Comparison of ENCODE assay signal across 1 cellular context in the genomic region with DNA sequence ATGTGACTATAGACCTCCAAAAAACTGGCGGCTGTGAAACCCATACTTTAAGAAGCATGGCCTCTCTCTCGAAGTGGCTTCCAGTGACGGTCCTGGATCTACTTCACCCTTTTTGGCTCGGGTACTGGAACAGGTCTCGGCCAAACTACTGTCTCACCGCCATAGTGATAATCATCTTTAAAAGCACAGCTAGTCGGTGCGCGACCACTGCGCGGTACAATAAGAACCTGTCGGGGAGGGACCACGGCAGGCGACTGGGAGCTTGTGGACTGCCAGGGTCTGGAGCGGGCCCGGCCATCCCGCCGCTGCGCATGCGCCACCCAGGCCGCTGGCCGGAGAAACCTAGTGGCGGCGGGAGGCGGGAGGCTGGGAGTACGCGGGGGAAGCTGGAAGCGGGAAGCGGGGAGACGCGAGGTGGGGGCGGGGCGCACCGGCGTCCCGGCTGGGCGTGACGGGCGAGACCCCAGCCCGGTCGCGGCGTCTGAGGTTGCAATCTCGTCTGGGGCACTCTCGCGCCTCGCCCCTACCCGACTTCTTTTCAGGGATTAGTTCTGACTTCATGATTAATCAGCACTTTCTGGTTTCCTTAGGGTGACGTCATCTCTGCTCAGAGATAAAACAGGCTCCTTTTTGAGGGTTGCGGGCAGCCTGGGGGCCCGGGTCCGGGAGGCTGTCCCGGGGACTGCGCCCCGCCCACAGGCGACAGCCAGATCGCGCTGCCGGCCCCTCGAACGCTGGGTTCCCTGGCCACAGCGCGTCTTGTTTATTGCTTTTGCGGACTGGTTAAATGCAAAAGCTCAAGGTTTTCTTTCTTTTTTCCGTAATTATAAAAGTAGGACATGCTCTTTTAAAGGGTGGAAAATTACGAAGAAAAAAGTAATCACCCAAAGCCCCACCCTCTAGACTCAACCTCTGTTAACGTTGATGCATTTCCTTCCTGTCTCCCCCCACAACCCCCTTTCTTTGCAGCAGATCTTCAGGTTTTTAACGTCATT.
TF ChIP-seq lines count a peak whose summit lies in the region.

No MANE protein-coding gene starts in this region.

TF ChIP-seq in K562, 482 proteins besides CTCF, POLR2A, EP300 and RAD21 (continued from another document and continues in another):
- TF ChIP-seq, protein P1, sequence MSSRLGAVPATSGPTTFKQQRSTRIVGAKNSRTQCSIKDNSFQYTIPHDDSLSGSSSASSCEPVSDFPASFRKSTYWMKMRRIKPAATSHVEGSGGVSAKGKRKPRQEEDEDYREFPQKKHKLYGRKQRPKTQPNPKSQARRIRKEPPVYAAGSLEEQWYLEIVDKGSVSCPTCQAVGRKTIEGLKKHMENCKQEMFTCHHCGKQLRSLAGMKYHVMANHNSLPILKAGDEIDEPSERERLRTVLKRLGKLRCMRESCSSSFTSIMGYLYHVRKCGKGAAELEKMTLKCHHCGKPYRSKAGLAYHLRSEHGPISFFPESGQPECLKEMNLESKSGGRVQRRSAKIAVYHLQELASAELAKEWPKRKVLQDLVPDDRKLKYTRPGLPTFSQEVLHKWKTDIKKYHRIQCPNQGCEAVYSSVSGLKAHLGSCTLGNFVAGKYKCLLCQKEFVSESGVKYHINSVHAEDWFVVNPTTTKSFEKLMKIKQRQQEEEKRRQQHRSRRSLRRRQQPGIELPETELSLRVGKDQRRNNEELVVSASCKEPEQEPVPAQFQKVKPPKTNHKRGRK (tag; IDR thresholded peaks at IDR 0.05): no peak
- TF ChIP-seq CHD2 (IDR thresholded peaks at IDR 0.05; ENCODE audit: low read depth, low read length) (peak; percentile 60; the same call in 1 of the 2 replicates), STAG1 (CRISPR knock-in tag; IDR thresholded peaks at IDR 0.05; ENCODE audit: borderline replicate concordance) (no peak), ZNF24 (IDR thresholded peaks at IDR 0.05) (no peak), FUS (optimal IDR thresholded peaks at IDR 0.05; ENCODE audit: low read depth, low read length) (no peak), HDAC3 (IDR thresholded peaks at IDR 0.05; ENCODE audit: borderline replicate concordance, partially characterized antibody) (peak; percentile 30), ZNF785 (CRISPR knock-in tag; IDR thresholded peaks at IDR 0.05) (no peak), RCOR1 (IDR thresholded peaks at IDR 0.05; ENCODE audit: borderline replicate concordance in 1 of 2, low read depth in 2 of 2, low read length in 2 of 2) (peak in 1 of 2 experiments; percentile 52; a peak in 2 of 4 replicates), SETDB1 (IDR thresholded peaks at IDR 0.05; ENCODE audit: low read length) (no peak), NFIC (IDR thresholded peaks at IDR 0.05) (peak; percentile 20; the same call in 1 of the 2 replicates), KLF6 (CRISPR knock-in tag; IDR thresholded peaks at IDR 0.05; ENCODE audit: borderline replicate concordance) (no peak), RNF2 (IDR thresholded peaks at IDR 0.05) (peak; percentile 68), EHMT2 (IDR thresholded peaks at IDR 0.05) (no peak), ADNP (tag; IDR thresholded peaks at IDR 0.05) (no peak), ARID2 (IDR thresholded peaks at IDR 0.05) (no peak), U2AF2 (optimal IDR thresholded peaks at IDR 0.05; ENCODE audit: low read depth, low read length) (no peak), ZNF311 (CRISPR knock-in tag; IDR thresholded peaks at IDR 0.05) (no peak), ZNF696 (CRISPR knock-in tag; conservative IDR thresholded peaks at IDR 0.05) (no peak), HNRNPL (IDR thresholded peaks at IDR 0.05; ENCODE audit: low read depth, low read length) (no peak), BHLHE40 (IDR thresholded peaks at IDR 0.05; ENCODE audit: low read length) (peak; percentile 30; the same call in 1 of the 2 replicates), XRCC4 (IDR thresholded peaks at IDR 0.05; ENCODE audit: extremely low read depth, insufficient read depth, insufficient read length) (no peak), ZNF764 (CRISPR knock-in tag; IDR thresholded peaks at IDR 0.05; ENCODE audit: low read depth) (no peak), CBX8 (IDR thresholded peaks at IDR 0.05; ENCODE audit: borderline replicate concordance, extremely low read depth, low read depth, low read length, poor library complexity, severe bottlenecking) (no peak), ERF (CRISPR knock-in tag; IDR thresholded peaks at IDR 0.05) (0 out of 2 replicates have a peak, but pooled peaks have one; percentile 45), ZNF253 (CRISPR knock-in tag; conservative IDR thresholded peaks at IDR 0.05) (no peak), TGIF2 (CRISPR knock-in tag; IDR thresholded peaks at IDR 0.05) (no peak), ZNF830 (CRISPR knock-in tag; IDR thresholded peaks at IDR 0.05) (no peak), FOXA3 (CRISPR knock-in tag; conservative IDR thresholded peaks at IDR 0.05 in 1 of 2, IDR thresholded peaks at IDR 0.05 in 1 of 2) (no peak), CREB1 (IDR thresholded peaks at IDR 0.05) (peak; percentile 89), CREB1 (CRISPR knock-in tag; IDR thresholded peaks at IDR 0.05) (peak; percentile 87), RBM22 (IDR thresholded peaks at IDR 0.05; ENCODE audit: low read depth, low read length, poor library complexity, severe bottlenecking) (no peak), EP400 (IDR thresholded peaks at IDR 0.05) (peak; percentile 90), ZBTB1 (CRISPR knock-in tag; IDR thresholded peaks at IDR 0.05; ENCODE audit: borderline replicate concordance, low read depth) (no peak), SRSF1 (IDR thresholded peaks at IDR 0.05; ENCODE audit: low read depth, low read length) (no peak), ZNF143 (CRISPR knock-in tag; IDR thresholded peaks at IDR 0.05) (no peak), GATA2 (CRISPR knock-in tag; IDR thresholded peaks at IDR 0.05) (peak; percentile 59)
- TF ChIP-seq, protein P2, sequence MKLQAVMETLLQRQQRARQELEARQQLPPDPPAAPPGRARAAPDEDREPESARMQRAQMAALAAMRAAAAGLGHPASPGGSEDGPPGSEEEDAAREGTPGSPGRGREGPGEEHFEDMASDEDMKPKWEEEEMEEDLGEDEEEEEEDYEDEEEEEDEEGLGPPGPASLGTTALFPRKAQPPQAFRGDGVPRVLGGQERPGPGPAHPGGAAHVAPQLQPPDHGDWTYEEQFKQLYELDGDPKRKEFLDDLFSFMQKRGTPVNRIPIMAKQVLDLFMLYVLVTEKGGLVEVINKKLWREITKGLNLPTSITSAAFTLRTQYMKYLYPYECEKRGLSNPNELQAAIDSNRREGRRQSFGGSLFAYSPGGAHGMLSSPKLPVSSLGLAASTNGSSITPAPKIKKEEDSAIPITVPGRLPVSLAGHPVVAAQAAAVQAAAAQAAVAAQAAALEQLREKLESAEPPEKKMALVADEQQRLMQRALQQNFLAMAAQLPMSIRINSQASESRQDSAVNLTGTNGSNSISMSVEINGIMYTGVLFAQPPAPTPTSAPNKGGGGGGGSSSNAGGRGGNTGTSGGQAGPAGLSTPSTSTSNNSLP (IDR thresholded peaks at IDR 0.05; ENCODE audit: borderline replicate concordance, low read depth, low read length): no peak
- TF ChIP-seq, protein P3, sequence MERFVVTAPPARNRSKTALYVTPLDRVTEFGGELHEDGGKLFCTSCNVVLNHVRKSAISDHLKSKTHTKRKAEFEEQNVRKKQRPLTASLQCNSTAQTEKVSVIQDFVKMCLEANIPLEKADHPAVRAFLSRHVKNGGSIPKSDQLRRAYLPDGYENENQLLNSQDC (CRISPR knock-in tag; IDR thresholded peaks at IDR 0.05): 0 out of 2 replicates have a peak, but pooled peaks have one; percentile 1
- TF ChIP-seq, protein P4, sequence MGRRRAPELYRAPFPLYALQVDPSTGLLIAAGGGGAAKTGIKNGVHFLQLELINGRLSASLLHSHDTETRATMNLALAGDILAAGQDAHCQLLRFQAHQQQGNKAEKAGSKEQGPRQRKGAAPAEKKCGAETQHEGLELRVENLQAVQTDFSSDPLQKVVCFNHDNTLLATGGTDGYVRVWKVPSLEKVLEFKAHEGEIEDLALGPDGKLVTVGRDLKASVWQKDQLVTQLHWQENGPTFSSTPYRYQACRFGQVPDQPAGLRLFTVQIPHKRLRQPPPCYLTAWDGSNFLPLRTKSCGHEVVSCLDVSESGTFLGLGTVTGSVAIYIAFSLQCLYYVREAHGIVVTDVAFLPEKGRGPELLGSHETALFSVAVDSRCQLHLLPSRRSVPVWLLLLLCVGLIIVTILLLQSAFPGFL (CRISPR knock-in tag; IDR thresholded peaks at IDR 0.05): no peak
- TF ChIP-seq, protein P5, sequence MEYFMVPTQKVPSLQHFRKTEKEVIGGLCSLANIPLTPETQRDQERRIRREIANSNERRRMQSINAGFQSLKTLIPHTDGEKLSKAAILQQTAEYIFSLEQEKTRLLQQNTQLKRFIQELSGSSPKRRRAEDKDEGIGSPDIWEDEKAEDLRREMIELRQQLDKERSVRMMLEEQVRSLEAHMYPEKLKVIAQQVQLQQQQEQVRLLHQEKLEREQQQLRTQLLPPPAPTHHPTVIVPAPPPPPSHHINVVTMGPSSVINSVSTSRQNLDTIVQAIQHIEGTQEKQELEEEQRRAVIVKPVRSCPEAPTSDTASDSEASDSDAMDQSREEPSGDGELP (CRISPR knock-in tag; IDR thresholded peaks at IDR 0.05; ENCODE audit: borderline replicate concordance): peak; percentile 64; the same call in 1 of the 2 replicates
- TF ChIP-seq, protein P6, sequence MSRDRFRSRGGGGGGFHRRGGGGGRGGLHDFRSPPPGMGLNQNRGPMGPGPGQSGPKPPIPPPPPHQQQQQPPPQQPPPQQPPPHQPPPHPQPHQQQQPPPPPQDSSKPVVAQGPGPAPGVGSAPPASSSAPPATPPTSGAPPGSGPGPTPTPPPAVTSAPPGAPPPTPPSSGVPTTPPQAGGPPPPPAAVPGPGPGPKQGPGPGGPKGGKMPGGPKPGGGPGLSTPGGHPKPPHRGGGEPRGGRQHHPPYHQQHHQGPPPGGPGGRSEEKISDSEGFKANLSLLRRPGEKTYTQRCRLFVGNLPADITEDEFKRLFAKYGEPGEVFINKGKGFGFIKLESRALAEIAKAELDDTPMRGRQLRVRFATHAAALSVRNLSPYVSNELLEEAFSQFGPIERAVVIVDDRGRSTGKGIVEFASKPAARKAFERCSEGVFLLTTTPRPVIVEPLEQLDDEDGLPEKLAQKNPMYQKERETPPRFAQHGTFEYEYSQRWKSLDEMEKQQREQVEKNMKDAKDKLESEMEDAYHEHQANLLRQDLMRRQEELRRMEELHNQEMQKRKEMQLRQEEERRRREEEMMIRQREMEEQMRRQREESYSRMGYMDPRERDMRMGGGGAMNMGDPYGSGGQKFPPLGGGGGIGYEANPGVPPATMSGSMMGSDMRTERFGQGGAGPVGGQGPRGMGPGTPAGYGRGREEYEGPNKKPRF (IDR thresholded peaks at IDR 0.05; ENCODE audit: low read depth, low read length): no peak
- TF ChIP-seq, protein P7, sequence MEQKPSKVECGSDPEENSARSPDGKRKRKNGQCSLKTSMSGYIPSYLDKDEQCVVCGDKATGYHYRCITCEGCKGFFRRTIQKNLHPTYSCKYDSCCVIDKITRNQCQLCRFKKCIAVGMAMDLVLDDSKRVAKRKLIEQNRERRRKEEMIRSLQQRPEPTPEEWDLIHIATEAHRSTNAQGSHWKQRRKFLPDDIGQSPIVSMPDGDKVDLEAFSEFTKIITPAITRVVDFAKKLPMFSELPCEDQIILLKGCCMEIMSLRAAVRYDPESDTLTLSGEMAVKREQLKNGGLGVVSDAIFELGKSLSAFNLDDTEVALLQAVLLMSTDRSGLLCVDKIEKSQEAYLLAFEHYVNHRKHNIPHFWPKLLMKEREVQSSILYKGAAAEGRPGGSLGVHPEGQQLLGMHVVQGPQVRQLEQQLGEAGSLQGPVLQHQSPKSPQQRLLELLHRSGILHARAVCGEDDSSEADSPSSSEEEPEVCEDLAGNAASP (IDR thresholded peaks at IDR 0.05): no peak
- TF ChIP-seq, protein P8, sequence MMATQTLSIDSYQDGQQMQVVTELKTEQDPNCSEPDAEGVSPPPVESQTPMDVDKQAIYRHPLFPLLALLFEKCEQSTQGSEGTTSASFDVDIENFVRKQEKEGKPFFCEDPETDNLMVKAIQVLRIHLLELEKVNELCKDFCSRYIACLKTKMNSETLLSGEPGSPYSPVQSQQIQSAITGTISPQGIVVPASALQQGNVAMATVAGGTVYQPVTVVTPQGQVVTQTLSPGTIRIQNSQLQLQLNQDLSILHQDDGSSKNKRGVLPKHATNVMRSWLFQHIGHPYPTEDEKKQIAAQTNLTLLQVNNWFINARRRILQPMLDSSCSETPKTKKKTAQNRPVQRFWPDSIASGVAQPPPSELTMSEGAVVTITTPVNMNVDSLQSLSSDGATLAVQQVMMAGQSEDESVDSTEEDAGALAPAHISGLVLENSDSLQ (IDR thresholded peaks at IDR 0.05): peak; percentile 47; the same call in 1 of the 2 replicates
- TF ChIP-seq, protein P9, sequence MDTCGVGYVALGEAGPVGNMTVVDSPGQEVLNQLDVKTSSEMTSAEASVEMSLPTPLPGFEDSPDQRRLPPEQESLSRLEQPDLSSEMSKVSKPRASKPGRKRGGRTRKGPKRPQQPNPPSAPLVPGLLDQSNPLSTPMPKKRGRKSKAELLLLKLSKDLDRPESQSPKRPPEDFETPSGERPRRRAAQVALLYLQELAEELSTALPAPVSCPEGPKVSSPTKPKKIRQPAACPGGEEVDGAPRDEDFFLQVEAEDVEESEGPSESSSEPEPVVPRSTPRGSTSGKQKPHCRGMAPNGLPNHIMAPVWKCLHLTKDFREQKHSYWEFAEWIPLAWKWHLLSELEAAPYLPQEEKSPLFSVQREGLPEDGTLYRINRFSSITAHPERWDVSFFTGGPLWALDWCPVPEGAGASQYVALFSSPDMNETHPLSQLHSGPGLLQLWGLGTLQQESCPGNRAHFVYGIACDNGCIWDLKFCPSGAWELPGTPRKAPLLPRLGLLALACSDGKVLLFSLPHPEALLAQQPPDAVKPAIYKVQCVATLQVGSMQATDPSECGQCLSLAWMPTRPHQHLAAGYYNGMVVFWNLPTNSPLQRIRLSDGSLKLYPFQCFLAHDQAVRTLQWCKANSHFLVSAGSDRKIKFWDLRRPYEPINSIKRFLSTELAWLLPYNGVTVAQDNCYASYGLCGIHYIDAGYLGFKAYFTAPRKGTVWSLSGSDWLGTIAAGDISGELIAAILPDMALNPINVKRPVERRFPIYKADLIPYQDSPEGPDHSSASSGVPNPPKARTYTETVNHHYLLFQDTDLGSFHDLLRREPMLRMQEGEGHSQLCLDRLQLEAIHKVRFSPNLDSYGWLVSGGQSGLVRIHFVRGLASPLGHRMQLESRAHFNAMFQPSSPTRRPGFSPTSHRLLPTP (IDR thresholded peaks at IDR 0.05; ENCODE audit: borderline replicate concordance, extremely low read depth, insufficient read length): no peak
- TF ChIP-seq, protein P10, sequence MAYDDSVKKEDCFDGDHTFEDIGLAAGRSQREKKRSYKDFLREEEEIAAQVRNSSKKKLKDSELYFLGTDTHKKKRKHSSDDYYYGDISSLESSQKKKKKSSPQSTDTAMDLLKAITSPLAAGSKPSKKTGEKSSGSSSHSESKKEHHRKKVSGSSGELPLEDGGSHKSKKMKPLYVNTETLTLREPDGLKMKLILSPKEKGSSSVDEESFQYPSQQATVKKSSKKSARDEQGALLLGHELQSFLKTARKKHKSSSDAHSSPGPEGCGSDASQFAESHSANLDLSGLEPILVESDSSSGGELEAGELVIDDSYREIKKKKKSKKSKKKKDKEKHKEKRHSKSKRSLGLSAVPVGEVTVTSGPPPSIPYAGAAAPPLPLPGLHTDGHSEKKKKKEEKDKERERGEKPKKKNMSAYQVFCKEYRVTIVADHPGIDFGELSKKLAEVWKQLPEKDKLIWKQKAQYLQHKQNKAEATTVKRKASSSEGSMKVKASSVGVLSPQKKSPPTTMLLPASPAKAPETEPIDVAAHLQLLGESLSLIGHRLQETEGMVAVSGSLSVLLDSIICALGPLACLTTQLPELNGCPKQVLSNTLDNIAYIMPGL (CRISPR knock-in tag; IDR thresholded peaks at IDR 0.05): no peak
